Comparison of ENCODE assay signal across 1 cellular context in the genomic region with DNA sequence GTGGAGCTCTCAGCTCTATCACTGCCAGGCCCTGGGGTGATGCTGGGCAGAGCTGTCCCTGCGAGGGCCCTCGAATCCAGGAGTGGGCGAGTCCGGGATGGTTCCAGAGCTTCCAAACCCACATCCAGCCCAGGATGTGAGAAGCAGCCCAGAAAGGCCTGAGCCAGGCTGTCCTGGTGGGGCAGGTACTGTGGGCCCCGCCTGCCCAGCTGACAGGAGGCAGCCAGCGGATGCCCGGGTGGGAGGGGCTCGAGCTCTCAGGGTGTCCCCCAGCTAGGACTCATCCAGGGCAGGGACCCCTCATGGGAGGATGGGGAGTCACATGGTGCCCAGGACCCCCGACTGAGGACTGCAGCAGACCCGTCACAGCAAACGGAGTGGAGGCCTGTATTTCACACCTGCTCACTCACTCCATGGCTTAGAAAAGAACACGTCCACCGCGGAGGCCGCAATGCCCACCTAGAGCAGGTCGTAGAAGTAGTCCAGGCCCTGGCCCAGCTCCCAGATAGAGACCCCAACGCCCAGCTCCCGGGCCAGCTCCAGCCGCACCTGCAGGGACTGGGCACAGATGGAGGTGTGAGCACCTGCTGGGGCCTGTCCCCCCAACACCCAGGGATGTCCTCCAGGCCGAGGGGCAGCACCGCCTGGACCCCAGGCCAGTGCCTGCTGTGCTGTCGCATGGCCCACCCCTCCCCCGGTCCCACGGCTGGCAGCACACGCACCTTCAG.
TF ChIP-seq lines count a peak whose summit lies in the region.

No MANE protein-coding gene starts in this region.

TF ChIP-seq in H1, 55 proteins besides CTCF, POLR2A, EP300 and RAD21:
- TF ChIP-seq POLR2AphosphoS5 (IDR thresholded peaks at IDR 0.05; ENCODE audit: low read depth, low read length) (no peak), CBX5 (IDR thresholded peaks at IDR 0.05; ENCODE audit: low read depth, low read length) (no peak), RXRA (IDR thresholded peaks at IDR 0.05; ENCODE audit: insufficient read depth, low read depth, low read length) (no peak), HDAC2 (IDR thresholded peaks at IDR 0.05; ENCODE audit: borderline replicate concordance in 1 of 2, low read depth in 2 of 2, low read length in 2 of 2) (no peak), SIRT6 (IDR thresholded peaks at IDR 0.05; ENCODE audit: low read length) (no peak), NRF1 (IDR thresholded peaks at IDR 0.05; ENCODE audit: low read depth, low read length) (no peak), EZH2 (IDR thresholded peaks at IDR 0.05; ENCODE audit: low read depth, low read length, severe bottlenecking) (no peak)
